ENCODE assay signal across 1 cellular context in genomic region chr16:2149630-2150417, GRCh38.
A peak's percentile ranks its signal among the peaks of the same experiment; 100 is the strongest.
TF ChIP-seq lines count a peak whose summit lies in the region.

No MANE protein-coding gene starts in this region.

TF ChIP-seq in GM12878, 131 proteins besides CTCF, POLR2A, EP300 and RAD21:
- no peak for TF ChIP-seq MYB (IDR thresholded peaks at IDR 0.05; ENCODE audit: borderline replicate concordance, low read depth, low read length)
- TF ChIP-seq NBN (IDR thresholded peaks at IDR 0.05): no peak
- peak; percentile 36; the same call in 1 of the 2 replicates for TF ChIP-seq NR2C1 (IDR thresholded peaks at IDR 0.05)
- TF ChIP-seq ZBTB11 (CRISPR knock-in tag; IDR thresholded peaks at IDR 0.05): no peak
- TF ChIP-seq BCL11A (IDR thresholded peaks at IDR 0.05; ENCODE audit: low read depth, low read length): no peak
